In the genomic region with DNA sequence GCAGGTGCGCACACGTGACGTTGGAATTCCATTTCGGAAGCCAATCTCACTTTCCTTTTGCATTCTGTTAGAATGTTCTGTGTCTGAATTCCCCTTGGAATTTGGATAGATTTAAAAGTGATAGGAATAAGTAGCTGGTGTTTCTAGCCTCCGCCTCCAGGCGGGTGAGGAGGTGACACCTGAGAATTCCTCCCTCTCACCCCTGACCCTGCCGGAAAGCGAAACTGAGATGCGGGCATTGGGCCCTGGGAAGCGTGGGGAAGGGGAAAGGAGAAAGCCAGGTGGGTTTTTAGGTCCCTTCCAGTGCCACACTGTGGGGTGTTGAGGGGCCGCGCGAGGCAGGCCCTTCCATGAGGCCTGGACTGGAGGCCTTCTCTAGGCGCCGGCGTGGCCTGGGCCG, we compare ENCODE assay signal across 8 cellular contexts.
DNase-seq lines count a peak whose midpoint lies in the region; ATAC-seq and TF ChIP-seq lines count a peak whose summit lies in the region.
"Not testable (repeated sequence)": the region's sequence is repeated elsewhere in the genome, so short reads cannot be mapped to it uniquely, and the experiment has no call there.

No MANE protein-coding gene starts in this region.

- DNase-seq in DND-41; activated CD8-positive, alpha-beta T cell treated with anti-CD3 and anti-CD28 coated beads for 36 hours; body of pancreas; left lobe of liver (ENCODE audit: low spot score); naive thymus-derived CD4-positive, alpha-beta T cell; stimulated activated effector memory CD8-positive, alpha-beta T cell treated with anti-CD3 and anti-CD28 coated beads, Interleukin-12 subunit alpha, Interleukin-12 subunit beta, amount 100 ng/mL, for 72 hours (ENCODE audit: low spot score in 2 of 2): not testable (repeated sequence)
- DNase-seq in H9, result peak; percentile 11

- not testable (repeated sequence) for H2BK120ac ChIP-seq in H9 (ENCODE audit: low read depth, low read length, poor library complexity, severe bottlenecking)

- H3K4me2 ChIP-seq in DND-41 (ENCODE audit: insufficient read depth, low read length); H9 (ENCODE audit: insufficient read depth, insufficient read length, low read length): not testable (repeated sequence)

- not testable (repeated sequence) for H3K9me3 ChIP-seq in DND-41 (ENCODE audit: insufficient read depth, low read length, severe bottlenecking); H9 (ENCODE audit: control insufficient read depth, low read depth, low read length); body of pancreas; naive thymus-derived CD4-positive, alpha-beta T cell (ENCODE audit: control insufficient read depth in 2 of 3, low read length in 3 of 3)

- not testable (repeated sequence) for H4K91ac ChIP-seq in H9 (ENCODE audit: insufficient read length, low read depth, low read length)

- peak; percentile 84 for ATAC-seq in DND-41 (ENCODE audit: insufficient read depth, low read depth)
- ATAC-seq in HG03354 (IDR thresholded peaks at IDR 0.05; ENCODE audit: poor library complexity, severe bottlenecking, unreplicated experiment), result peak; percentile 72
- peak; percentile 54 for ATAC-seq in activated CD8-positive, alpha-beta T cell treated with anti-CD3 and anti-CD28 coated beads for 36 hours
- ATAC-seq in body of pancreas, result peak; percentile 45
- peak; percentile 83 for ATAC-seq in left lobe of liver
- peak; percentile 73 for ATAC-seq in naive thymus-derived CD4-positive, alpha-beta T cell
- not testable (repeated sequence) for ATAC-seq in stimulated activated effector memory CD8-positive, alpha-beta T cell treated with anti-CD3 and anti-CD28 coated beads, Interleukin-12 subunit alpha, Interleukin-12 subunit beta, amount 100 ng/mL, for 72 hours

- not testable (repeated sequence) for H3K27me3 Mint-ChIP-seq in H9 (ENCODE audit: low read depth); activated CD8-positive, alpha-beta T cell treated with anti-CD3 and anti-CD28 coated beads for 36 hours; naive thymus-derived CD4-positive, alpha-beta T cell

- not testable (repeated sequence) for H3K79me2 ChIP-seq in DND-41 (ENCODE audit: insufficient read depth, low read length); H9 (ENCODE audit: insufficient read depth, low read length)

- not testable (repeated sequence) for H3K56ac ChIP-seq in H9 (ENCODE audit: insufficient read length, low read depth, low read length)

- not testable (repeated sequence) for H3K4me3 Mint-ChIP-seq in H9; activated CD8-positive, alpha-beta T cell treated with anti-CD3 and anti-CD28 coated beads for 36 hours; naive thymus-derived CD4-positive, alpha-beta T cell; stimulated activated effector memory CD8-positive, alpha-beta T cell treated with anti-CD3 and anti-CD28 coated beads, Interleukin-12 subunit alpha, Interleukin-12 subunit beta, amount 100 ng/mL, for 72 hours

- TF ChIP-seq POLR2A in body of pancreas (IDR thresholded peaks at IDR 0.05), result not testable (repeated sequence)

- not testable (repeated sequence) for H3K14ac ChIP-seq in H9 (ENCODE audit: insufficient read depth, low read length)

- CTCF ChIA-PET in activated CD8-positive, alpha-beta T cell treated with anti-CD3 and anti-CD28 coated beads for 36 hours (lab: Charles Lee); naive thymus-derived CD4-positive, alpha-beta T cell (lab: Charles Lee): not testable (repeated sequence)

- H2BK20ac ChIP-seq in H9 (ENCODE audit: low read depth, low read length, poor library complexity, severe bottlenecking), result not testable (repeated sequence)

- H3K27ac Mint-ChIP-seq in H9; activated CD8-positive, alpha-beta T cell treated with anti-CD3 and anti-CD28 coated beads for 36 hours: not testable (repeated sequence)
- peak overlapping the region in 2 of 9 donors; percentile 15 to 65 for H3K27ac Mint-ChIP-seq in naive thymus-derived CD4-positive, alpha-beta T cell
- peak overlapping the region; percentile 45 for H3K27ac Mint-ChIP-seq in stimulated activated effector memory CD8-positive, alpha-beta T cell treated with anti-CD3 and anti-CD28 coated beads, Interleukin-12 subunit alpha, Interleukin-12 subunit beta, amount 100 ng/mL, for 72 hours

- no CpG with 5 or more reads among the region's 17 CpGs for WGBS in H9 (ENCODE audit: extremely low coverage, insufficient read length, low lambda C conversion rate)
- WGBS in body of pancreas, 2 donors, result 91 to 98% methylated on average over 10 to 13 of the region's 17 CpGs

- H3K27ac ChIP-seq in DND-41 (ENCODE audit: low read length); H9 (ENCODE audit: insufficient read length, low read depth, low read length); body of pancreas; naive thymus-derived CD4-positive, alpha-beta T cell (ENCODE audit: low read depth, low read length): not testable (repeated sequence)

- H3K9me3 Mint-ChIP-seq in H9; activated CD8-positive, alpha-beta T cell treated with anti-CD3 and anti-CD28 coated beads for 36 hours; naive thymus-derived CD4-positive, alpha-beta T cell; stimulated activated effector memory CD8-positive, alpha-beta T cell treated with anti-CD3 and anti-CD28 coated beads, Interleukin-12 subunit alpha, Interleukin-12 subunit beta, amount 100 ng/mL, for 72 hours: not testable (repeated sequence)

- not testable (repeated sequence) for H4K8ac ChIP-seq in H9 (replicated peaks; ENCODE audit: insufficient read length, low read depth, low read length)

- H3K4me3 ChIP-seq in DND-41 (ENCODE audit: low read depth in 1 of 2, low read length in 2 of 2); body of pancreas; naive thymus-derived CD4-positive, alpha-beta T cell (ENCODE audit: low read length): not testable (repeated sequence)

- H4K5ac ChIP-seq in H9 (ENCODE audit: insufficient read length, low read depth, low read length), result not testable (repeated sequence)

- not testable (repeated sequence) for H3K23me2 ChIP-seq in H9 (ENCODE audit: insufficient read length, low read depth, low read length, poor library complexity, severe bottlenecking)

- not testable (repeated sequence) for H3K9ac ChIP-seq in DND-41 (ENCODE audit: low read depth, low read length); H9 (ENCODE audit: extremely low read depth, insufficient read length, low read length)

- H3K79me1 ChIP-seq in H9 (ENCODE audit: insufficient read depth, low read depth, low read length, poor library complexity, severe bottlenecking), result not testable (repeated sequence)

- H2AFZ ChIP-seq in DND-41 (ENCODE audit: low read depth, low read length); H9 (ENCODE audit: low read length): not testable (repeated sequence)

- not testable (repeated sequence) for H2BK12ac ChIP-seq in H9 (ENCODE audit: insufficient read length, low read depth, low read length)

- H3K23ac ChIP-seq in H9 (ENCODE audit: insufficient read length, low read depth, low read length), result not testable (repeated sequence)

- not testable (repeated sequence) for H4K20me1 ChIP-seq in DND-41 (ENCODE audit: insufficient read depth, low read length); H9 (ENCODE audit: control insufficient read depth, insufficient read depth, insufficient read length)

- TF ChIP-seq CTCF in DND-41 (IDR thresholded peaks at IDR 0.05; ENCODE audit: borderline replicate concordance, extremely low read depth, low read length, poor library complexity, severe bottlenecking); H9 (conservative IDR thresholded peaks at IDR 0.05); activated CD8-positive, alpha-beta T cell treated with anti-CD3 and anti-CD28 coated beads for 36 hours (IDR thresholded peaks at IDR 0.05); body of pancreas (IDR thresholded peaks at IDR 0.05): not testable (repeated sequence)

- H2BK15ac ChIP-seq in H9 (ENCODE audit: low read depth, low read length), result not testable (repeated sequence)

- peaks cover 33% of the 10 kb centered on the region for H3K36me3 ChIP-seq in DND-41 (ENCODE audit: insufficient read depth, low read length)
- not testable (repeated sequence) for H3K36me3 ChIP-seq in body of pancreas (replicated peaks in 1 of 2; ENCODE audit: insufficient read depth in 1 of 2, low read depth in 2 of 2)
- peaks cover 0 to 14% (median 2%) of the 10 kb centered on the region in 3 experiments for H3K36me3 ChIP-seq in naive thymus-derived CD4-positive, alpha-beta T cell (ENCODE audit: control insufficient read depth in 2 of 3, insufficient read depth in 3 of 3, low read length in 3 of 3)

- H3K27me3 ChIP-seq in DND-41 (ENCODE audit: insufficient read depth, low read length, poor library complexity); H9 (ENCODE audit: insufficient read depth, low read length); body of pancreas; naive thymus-derived CD4-positive, alpha-beta T cell (ENCODE audit: control insufficient read depth in 2 of 2, insufficient read depth in 2 of 2, low read length in 2 of 2): not testable (repeated sequence)

- H3K4ac ChIP-seq in H9 (ENCODE audit: low read depth, low read length), result not testable (repeated sequence)

- not testable (repeated sequence) for H2AK5ac ChIP-seq in H9 (ENCODE audit: insufficient read length, low read length)

- not testable (repeated sequence) for H3K36me3 Mint-ChIP-seq in H9 (ENCODE audit: insufficient read depth in 1 of 3, low read depth in 3 of 3); activated CD8-positive, alpha-beta T cell treated with anti-CD3 and anti-CD28 coated beads for 36 hours (ENCODE audit: low read depth); stimulated activated effector memory CD8-positive, alpha-beta T cell treated with anti-CD3 and anti-CD28 coated beads, Interleukin-12 subunit alpha, Interleukin-12 subunit beta, amount 100 ng/mL, for 72 hours
- H3K36me3 Mint-ChIP-seq in naive thymus-derived CD4-positive, alpha-beta T cell, result peaks cover 0 to 17% (median 0%) of the 10 kb centered on the region in 5 donors

- H3T11ph ChIP-seq in H9 (ENCODE audit: low read length), result not testable (repeated sequence)

- not testable (repeated sequence) for H3K18ac ChIP-seq in H9 (ENCODE audit: insufficient read length, low read depth, low read length)

- POLR2A ChIA-PET in activated CD8-positive, alpha-beta T cell treated with anti-CD3 and anti-CD28 coated beads for 36 hours (lab: Charles Lee), result interaction anchor here (0.6 kb wide), 2 partner anchors 11 to 137 kb away, joined by 3 read pairs; no protein-coding TSS in a partner anchor
- POLR2A ChIA-PET in naive thymus-derived CD4-positive, alpha-beta T cell (lab: Charles Lee), result not testable (repeated sequence)

- H3K4me1 Mint-ChIP-seq in H9, result peaks cover 0 to 12% of the 10 kb centered on the region in 2 experiments; a peak in 2 of 4 replicates
- H3K4me1 Mint-ChIP-seq in activated CD8-positive, alpha-beta T cell treated with anti-CD3 and anti-CD28 coated beads for 36 hours (ENCODE audit: low read depth); stimulated activated effector memory CD8-positive, alpha-beta T cell treated with anti-CD3 and anti-CD28 coated beads, Interleukin-12 subunit alpha, Interleukin-12 subunit beta, amount 100 ng/mL, for 72 hours: not testable (repeated sequence)
- H3K4me1 Mint-ChIP-seq in naive thymus-derived CD4-positive, alpha-beta T cell, result peaks cover 1 to 17% (median 10%) of the 10 kb centered on the region in 7 donors

- H3K4me1 ChIP-seq in DND-41 (ENCODE audit: insufficient read depth, low read length); H9 (ENCODE audit: insufficient read depth, low read length); body of pancreas; naive thymus-derived CD4-positive, alpha-beta T cell (ENCODE audit: control insufficient read depth in 2 of 2, insufficient read depth in 2 of 2, low read length in 2 of 2): not testable (repeated sequence)

- intact Hi-C loops in activated CD8-positive, alpha-beta T cell treated with anti-CD3 and anti-CD28 coated beads for 36 hours (cut with micrococcal nuclease); body of pancreas (cut with DNase I); naive thymus-derived CD4-positive, alpha-beta T cell (cut with micrococcal nuclease): not testable (repeated sequence)

- not testable (repeated sequence) for H2BK5ac ChIP-seq in H9 (ENCODE audit: insufficient read length, low read length)
